In the genomic region with DNA sequence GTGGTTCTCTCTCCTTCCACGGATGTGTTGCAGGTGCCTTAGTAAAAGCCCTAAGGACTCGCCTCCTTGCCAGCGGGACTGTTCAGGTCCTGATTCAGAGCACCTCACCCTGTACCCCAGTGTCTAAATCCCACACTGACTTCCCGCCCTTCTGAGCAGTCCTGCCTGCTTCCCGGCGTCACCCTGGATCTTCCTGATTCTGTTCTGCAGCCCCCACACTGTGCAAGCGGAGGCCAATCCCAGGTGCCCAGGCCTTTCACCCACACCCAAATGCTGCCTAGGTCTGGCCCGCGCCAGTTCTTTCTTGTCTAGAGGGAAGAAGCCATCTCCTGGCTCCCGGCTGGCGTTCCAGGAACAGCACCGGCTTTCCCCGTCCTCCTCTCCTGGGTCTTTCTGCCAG, we compare ENCODE assay signal across 1 cellular context.
TF ChIP-seq lines count a peak whose summit lies in the region.

No MANE protein-coding gene starts in this region.

TF ChIP-seq in IMR-90, 13 proteins besides CTCF, POLR2A, EP300 and RAD21:
- TF ChIP-seq BHLHE40 (IDR thresholded peaks at IDR 0.05; ENCODE audit: low read depth, low read length) (no peak), CHD1 (IDR thresholded peaks at IDR 0.05; ENCODE audit: low read depth, low read length) (no peak), MAZ (IDR thresholded peaks at IDR 0.05; ENCODE audit: borderline replicate concordance, low read depth, low read length) (no peak), CEBPB (IDR thresholded peaks at IDR 0.05; ENCODE audit: low read depth, low read length) (no peak), SMC3 (IDR thresholded peaks at IDR 0.05; ENCODE audit: low read depth, low read length) (no peak), MAFK (IDR thresholded peaks at IDR 0.05; ENCODE audit: low read depth, low read length) (no peak), FOS (IDR thresholded peaks at IDR 0.05; ENCODE audit: low read depth, low read length) (no peak), MXI1 (IDR thresholded peaks at IDR 0.05; ENCODE audit: borderline replicate concordance, low read depth, low read length) (no peak), RCOR1 (IDR thresholded peaks at IDR 0.05; ENCODE audit: insufficient replicate concordance, low read length) (no peak)
- TF ChIP-seq, protein P1, sequence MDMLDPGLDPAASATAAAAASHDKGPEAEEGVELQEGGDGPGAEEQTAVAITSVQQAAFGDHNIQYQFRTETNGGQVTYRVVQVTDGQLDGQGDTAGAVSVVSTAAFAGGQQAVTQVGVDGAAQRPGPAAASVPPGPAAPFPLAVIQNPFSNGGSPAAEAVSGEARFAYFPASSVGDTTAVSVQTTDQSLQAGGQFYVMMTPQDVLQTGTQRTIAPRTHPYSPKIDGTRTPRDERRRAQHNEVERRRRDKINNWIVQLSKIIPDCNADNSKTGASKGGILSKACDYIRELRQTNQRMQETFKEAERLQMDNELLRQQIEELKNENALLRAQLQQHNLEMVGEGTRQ (IDR thresholded peaks at IDR 0.05; ENCODE audit: low read depth, low read length), result no peak
